ENCODE assay signal across 1 cellular context in the genomic region with DNA sequence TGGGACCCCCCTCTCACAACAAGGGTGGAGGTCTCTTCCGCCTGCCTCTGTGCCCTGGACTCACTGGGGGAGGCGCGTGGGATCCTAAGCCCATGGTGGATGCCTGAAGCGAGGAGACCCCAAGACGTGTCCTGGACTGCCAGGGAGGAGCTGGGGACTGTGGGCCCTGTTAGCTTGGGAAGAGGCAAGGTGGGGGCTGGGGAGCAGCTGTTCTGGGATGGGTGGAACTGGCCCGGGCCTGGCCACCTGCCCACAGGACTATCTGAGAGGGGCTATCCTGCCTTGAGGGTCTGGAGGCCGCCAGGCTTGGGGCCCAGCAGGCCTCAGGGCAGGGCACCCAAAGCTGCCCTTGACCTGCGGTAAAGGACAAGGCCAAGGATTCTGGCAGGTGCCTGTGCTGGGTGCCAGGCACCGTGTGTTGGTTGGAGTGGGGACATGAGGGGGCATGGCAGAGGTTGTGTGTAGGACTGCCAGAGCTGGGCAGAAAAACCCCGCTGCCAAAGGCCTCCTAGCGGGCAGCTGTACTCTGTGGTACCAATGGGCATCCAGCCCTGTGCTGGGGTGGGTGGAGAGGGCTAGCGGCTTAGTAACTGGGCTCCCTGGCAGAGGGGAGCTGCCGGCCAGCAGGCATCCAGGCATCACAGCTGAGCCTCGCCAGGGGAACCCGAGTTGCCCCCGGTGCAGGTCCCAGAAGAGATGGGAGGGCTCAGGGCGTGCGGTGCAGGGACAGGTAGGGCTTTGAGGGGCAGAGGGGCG.
TF ChIP-seq lines count a peak whose summit lies in the region.

No MANE protein-coding gene starts in this region.

TF ChIP-seq in H1, 55 proteins besides CTCF, POLR2A, EP300 and RAD21:
- TF ChIP-seq CEBPB (IDR thresholded peaks at IDR 0.05; ENCODE audit: low read depth, low read length) (no peak), FOSL1 (IDR thresholded peaks at IDR 0.05; ENCODE audit: insufficient read depth, low read depth, low read length) (no peak), CREB1 (IDR thresholded peaks at IDR 0.05) (no peak), JUN (IDR thresholded peaks at IDR 0.05; ENCODE audit: low read depth, low read length) (no peak), TAF1 (IDR thresholded peaks at IDR 0.05; ENCODE audit: low read depth, low read length) (no peak), RNF2 (IDR thresholded peaks at IDR 0.05; ENCODE audit: borderline replicate concordance, low read depth, low read length, missing control alignments, poor library complexity, severe bottlenecking) (no peak), TCF12 (IDR thresholded peaks at IDR 0.05; ENCODE audit: low read depth, low read length) (no peak), MAFK (IDR thresholded peaks at IDR 0.05; ENCODE audit: low read depth, low read length) (no peak), SIRT6 (IDR thresholded peaks at IDR 0.05; ENCODE audit: low read length) (no peak), TEAD4 (IDR thresholded peaks at IDR 0.05; ENCODE audit: low read depth, low read length) (no peak), ASH2L (IDR thresholded peaks at IDR 0.05; ENCODE audit: low read length) (no peak), SIN3A (conservative IDR thresholded peaks at IDR 0.05 in 1 of 2, IDR thresholded peaks at IDR 0.05 in 1 of 2; ENCODE audit: low read depth in 1 of 2, low read length in 2 of 2) (no peak), SRF (IDR thresholded peaks at IDR 0.05; ENCODE audit: low read depth, low read length) (no peak), ZNF274 (IDR thresholded peaks at IDR 0.05; ENCODE audit: borderline replicate concordance, extremely low read depth, low read length) (no peak), KDM1A (IDR thresholded peaks at IDR 0.05; ENCODE audit: borderline replicate concordance, low read length) (no peak), SP4 (IDR thresholded peaks at IDR 0.05; ENCODE audit: low read length) (no peak), CHD7 (IDR thresholded peaks at IDR 0.05; ENCODE audit: insufficient replicate concordance, low read length) (no peak), RXRA (IDR thresholded peaks at IDR 0.05; ENCODE audit: insufficient read depth, low read depth, low read length) (no peak), GTF2F1 (IDR thresholded peaks at IDR 0.05; ENCODE audit: borderline replicate concordance, low read depth, low read length) (no peak), RBBP5 (IDR thresholded peaks at IDR 0.05; ENCODE audit: borderline replicate concordance, low read depth, low read length) (no peak)
TF ChIP-seq in H1: peak in this region for 0.
